ENCODE assay signal across 37 cellular contexts in the genomic region with DNA sequence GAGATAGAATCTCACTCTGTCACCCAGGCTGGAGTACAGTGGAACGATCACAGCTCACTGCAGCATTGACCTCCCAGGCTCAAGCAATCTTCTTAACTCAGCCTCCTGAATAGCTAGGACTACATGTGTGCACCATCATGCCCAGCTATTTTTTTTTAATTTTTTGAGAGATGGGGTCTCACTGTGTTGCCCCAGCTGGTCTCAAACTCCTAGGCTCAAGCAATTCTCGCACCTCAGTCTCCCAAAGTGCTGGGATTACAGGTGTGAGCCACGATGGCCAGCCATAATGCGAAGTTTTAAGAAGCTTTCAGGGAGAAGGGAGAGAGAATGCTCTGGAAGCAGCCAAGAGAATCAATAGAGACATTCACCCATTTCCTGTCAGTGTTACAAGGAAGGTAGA.
"Had no signal": no experiment of that assay in that cellular context is flagged by ENCODE, and none has a peak within 500 bp of the region (broad histone marks: within the 10 kb centered on the region; RNA-seq: fewer than 3 reads in every experiment).

No MANE protein-coding gene starts in this region.

- H3K27ac ChIP-seq: ascending aorta, cardiac muscle cell, VCaP had no signal

- H3K36me3 ChIP-seq: cardiac muscle cell had no signal

- ATAC-seq: activated CD4-positive, alpha-beta T cell treated with anti-CD3 and anti-CD28 coated beads for 36 hours; activated CD4-positive, CD25-positive, alpha-beta regulatory T cell treated with anti-CD3 and anti-CD28 coated beads, Interleukin-2, amount 50 U/mL, for 24 hours; activated CD8-positive, alpha-beta memory T cell treated with anti-CD3 and anti-CD28 coated beads, Interleukin-2, amount 10 ng/mL, durations not matched to agents 7 days and 5 days; activated CD8-positive, alpha-beta T cell treated with anti-CD3 and anti-CD28 coated beads, Interleukin-2, amount 10 ng/mL, durations not matched to agents 7 days and 5 days; activated naive CD8-positive, alpha-beta T cell treated with anti-CD3 and anti-CD28 coated beads, Interleukin-2, amount 50 U/mL, for 24 hours had no signal

- H3K4me3 ChIP-seq: ascending aorta, cardiac muscle cell had no signal

- H3K4me1 ChIP-seq: ascending aorta had no signal

- H3K4me1 Mint-ChIP-seq: brain had no signal

- H3K27me3 ChIP-seq: ascending aorta, cardiac muscle cell had no signal

- H3K4me3 Mint-ChIP-seq: activated CD4-positive, alpha-beta memory T cell treated with anti-CD3 and anti-CD28 coated beads, Interleukin-2, amount 10 ng/mL, durations not matched to agents 7 days and 5 days; activated CD4-positive, alpha-beta T cell treated with anti-CD3 and anti-CD28 coated beads for 36 hours; activated CD4-positive, alpha-beta T cell treated with anti-CD3 and anti-CD28 coated beads, Interleukin-2, amount 10 ng/mL, durations not matched to agents 7 days and 5 days; activated CD8-positive, alpha-beta memory T cell treated with anti-CD3 and anti-CD28 coated beads, Interleukin-2, amount 10 ng/mL, durations not matched to agents 7 days and 5 days; activated CD8-positive, alpha-beta T cell treated with anti-CD3 and anti-CD28 coated beads, Interleukin-2, amount 10 ng/mL, durations not matched to agents 7 days and 5 days; activated naive CD4-positive, alpha-beta T cell treated with anti-CD3 and anti-CD28 coated beads, Interleukin-2, amount 10 ng/mL, durations not matched to agents 7 days and 5 days; activated naive CD4-positive, alpha-beta T cell treated with anti-CD3 and anti-CD28 coated beads, Interleukin-2, amount 50 U/mL, for 24 hours; activated naive CD8-positive, alpha-beta T cell; activated naive CD8-positive, alpha-beta T cell treated with anti-CD3 and anti-CD28 coated beads, Interleukin-2, amount 10 ng/mL, durations not matched to agents 7 days and 5 days; activated naive CD8-positive, alpha-beta T cell treated with anti-CD3 and anti-CD28 coated beads, Interleukin-2, amount 50 U/mL, for 24 hours; activated T-cell treated with anti-CD3 and anti-CD28 coated beads, Interleukin-2, amount 50 U/mL, for 24 hours; brain; central memory CD8-positive, alpha-beta T cell; T-helper 1 cell treated with Interleukin-12 subunit alpha and Interleukin-12 subunit beta and Interleukin-4 antibody, amounts not matched to agents 30 μg/mL and 1 μg/mL, for 36 hours; T-helper 2 cell treated with Interferon-gamma antibody and Interleukin-4, amounts not matched to agents 5 μg/mL and 100 μg/mL, for 36 hours had no signal

- H3K9me3 Mint-ChIP-seq: activated CD4-positive, alpha-beta memory T cell treated with anti-CD3 and anti-CD28 coated beads, Interleukin-2, amount 10 ng/mL, durations not matched to agents 7 days and 5 days; activated CD4-positive, alpha-beta T cell treated with anti-CD3 and anti-CD28 coated beads, Interleukin-2, amount 10 ng/mL, durations not matched to agents 7 days and 5 days; activated naive CD4-positive, alpha-beta T cell treated with anti-CD3 and anti-CD28 coated beads, Interleukin-2, amount 10 ng/mL, durations not matched to agents 7 days and 5 days; activated naive CD4-positive, alpha-beta T cell treated with anti-CD3 and anti-CD28 coated beads, Interleukin-2, amount 50 U/mL, for 24 hours; activated naive CD8-positive, alpha-beta T cell treated with anti-CD3 and anti-CD28 coated beads, Interleukin-2, amount 10 ng/mL, durations not matched to agents 7 days and 5 days; activated naive CD8-positive, alpha-beta T cell treated with anti-CD3 and anti-CD28 coated beads, Interleukin-2, amount 50 U/mL, for 24 hours; activated T-cell treated with anti-CD3 and anti-CD28 coated beads, Interleukin-2, amount 50 U/mL, for 24 hours; activated T-helper 2 cell treated with anti-CD3 and anti-CD28 coated beads, Interferon-gamma antibody, Interleukin-2, Interleukin-4, amounts not matched to agents 10 μg/mL and 5 μg/mL and 100 μg/mL, durations not matched to agents 14 hours and 24 hours and 36 hours; brain; central memory CD8-positive, alpha-beta T cell; T-helper 1 cell treated with Interleukin-12 subunit alpha and Interleukin-12 subunit beta and Interleukin-4 antibody, amounts not matched to agents 30 μg/mL and 1 μg/mL, for 36 hours; T-helper 2 cell treated with Interferon-gamma antibody and Interleukin-4, amounts not matched to agents 5 μg/mL and 100 μg/mL, for 36 hours had no signal

- H3K27ac Mint-ChIP-seq: activated CD4-positive, alpha-beta memory T cell treated with anti-CD3 and anti-CD28 coated beads, Interleukin-2, amount 10 ng/mL, durations not matched to agents 7 days and 5 days; activated CD4-positive, alpha-beta T cell treated with anti-CD3 and anti-CD28 coated beads for 36 hours; activated CD4-positive, alpha-beta T cell treated with anti-CD3 and anti-CD28 coated beads, Interleukin-2, amount 10 ng/mL, durations not matched to agents 7 days and 5 days; activated CD8-positive, alpha-beta memory T cell treated with anti-CD3 and anti-CD28 coated beads, Interleukin-2, amount 10 ng/mL, durations not matched to agents 7 days and 5 days; activated CD8-positive, alpha-beta T cell treated with anti-CD3 and anti-CD28 coated beads, Interleukin-2, amount 10 ng/mL, durations not matched to agents 7 days and 5 days; activated naive CD4-positive, alpha-beta T cell treated with anti-CD3 and anti-CD28 coated beads, Interleukin-2, amount 10 ng/mL, durations not matched to agents 7 days and 5 days; activated naive CD8-positive, alpha-beta T cell; activated naive CD8-positive, alpha-beta T cell treated with anti-CD3 and anti-CD28 coated beads, Interleukin-2, amount 10 ng/mL, durations not matched to agents 7 days and 5 days; activated T-cell treated with anti-CD3 and anti-CD28 coated beads, Interleukin-2, amount 50 U/mL, for 24 hours; activated T-helper 2 cell treated with anti-CD3 and anti-CD28 coated beads, Interferon-gamma antibody, Interleukin-2, Interleukin-4, amounts not matched to agents 10 μg/mL and 5 μg/mL and 100 μg/mL, durations not matched to agents 14 hours and 24 hours and 36 hours; brain; T-helper 1 cell treated with Interleukin-12 subunit alpha and Interleukin-12 subunit beta and Interleukin-4 antibody, amounts not matched to agents 30 μg/mL and 1 μg/mL, for 36 hours; T-helper 2 cell treated with Interferon-gamma antibody and Interleukin-4, amounts not matched to agents 5 μg/mL and 100 μg/mL, for 36 hours had no signal

- H3K27me3 Mint-ChIP-seq: activated CD4-positive, alpha-beta memory T cell treated with anti-CD3 and anti-CD28 coated beads, Interleukin-2, amount 10 ng/mL, durations not matched to agents 7 days and 5 days; activated CD4-positive, alpha-beta T cell treated with anti-CD3 and anti-CD28 coated beads for 36 hours; activated CD4-positive, alpha-beta T cell treated with anti-CD3 and anti-CD28 coated beads, Interleukin-2, amount 10 ng/mL, durations not matched to agents 7 days and 5 days; activated CD8-positive, alpha-beta memory T cell treated with anti-CD3 and anti-CD28 coated beads, Interleukin-2, amount 10 ng/mL, durations not matched to agents 7 days and 5 days; activated naive CD4-positive, alpha-beta T cell treated with anti-CD3 and anti-CD28 coated beads, Interleukin-2, amount 10 ng/mL, durations not matched to agents 7 days and 5 days; activated naive CD4-positive, alpha-beta T cell treated with anti-CD3 and anti-CD28 coated beads, Interleukin-2, amount 50 U/mL, for 24 hours; activated naive CD8-positive, alpha-beta T cell; activated naive CD8-positive, alpha-beta T cell treated with anti-CD3 and anti-CD28 coated beads, Interleukin-2, amount 10 ng/mL, durations not matched to agents 7 days and 5 days; activated naive CD8-positive, alpha-beta T cell treated with anti-CD3 and anti-CD28 coated beads, Interleukin-2, amount 50 U/mL, for 24 hours; activated T-cell treated with anti-CD3 and anti-CD28 coated beads, Interleukin-2, amount 50 U/mL, for 24 hours; brain; central memory CD8-positive, alpha-beta T cell had no signal

- H3K9me3 ChIP-seq: ascending aorta had no signal

- DNase-seq: activated CD4-positive, alpha-beta memory T cell treated with anti-CD3 and anti-CD28 coated beads, Interleukin-2, amount 10 ng/mL, durations not matched to agents 7 days and 5 days; activated CD4-positive, alpha-beta T cell treated with anti-CD3 and anti-CD28 coated beads for 1 hour; activated CD4-positive, alpha-beta T cell treated with anti-CD3 and anti-CD28 coated beads for 36 hours; activated CD4-positive, alpha-beta T cell treated with anti-CD3 and anti-CD28 coated beads for 48 hours; activated CD4-positive, alpha-beta T cell treated with anti-CD3 and anti-CD28 coated beads, Interleukin-2, amount 10 ng/mL, durations not matched to agents 7 days and 5 days; activated CD4-positive, alpha-beta T cell treated with anti-CD3 and anti-CD28 coated beads, Interleukin-2, amount 50 U/mL, for 48 hours; activated CD4-positive, CD25-positive, alpha-beta regulatory T cell; activated CD8-positive, alpha-beta memory T cell treated with anti-CD3 and anti-CD28 coated beads for 24 hours; activated CD8-positive, alpha-beta memory T cell treated with anti-CD3 and anti-CD28 coated beads, Interleukin-2, amount 10 ng/mL, durations not matched to agents 7 days and 5 days; activated CD8-positive, alpha-beta memory T cell treated with anti-CD3 and anti-CD28 coated beads, Interleukin-2, amount 50 U/mL, for 48 hours; activated CD8-positive, alpha-beta T cell treated with anti-CD3 and anti-CD28 coated beads, Interleukin-2, amount 10 ng/mL, durations not matched to agents 7 days and 5 days; activated effector memory CD4-positive, alpha-beta T cell treated with Interleukin-2 at 50 U/mL for 16 hours; activated gamma-delta T cell; activated naive CD4-positive, alpha-beta T cell treated with anti-CD3 and anti-CD28 coated beads, Interleukin-2, amount 10 ng/mL, durations not matched to agents 7 days and 5 days; activated naive CD4-positive, alpha-beta T cell treated with Interleukin-2 at 50 U/mL for 16 hours; activated naive CD8-positive, alpha-beta T cell treated with anti-CD3 and anti-CD28 coated beads, Interleukin-2, amount 10 ng/mL, durations not matched to agents 7 days and 5 days; activated naive CD8-positive, alpha-beta T cell treated with anti-CD3 and anti-CD28 coated beads, Interleukin-2, amount 50 U/mL, for 24 hours; activated T-cell treated with anti-CD3 and anti-CD28 coated beads, Interleukin-2, amount 50 U/mL, for 24 hours; activated T-cell treated with anti-CD3 and anti-CD28 coated beads, Interleukin-2, amount 50 U/mL, for 48 hours; amygdala; anterior cingulate cortex; caudate nucleus; cerebellar nuclear complex; T-helper 1 cell; T-helper 2 cell; T-helper 9 cell had no signal
